6 cellular contexts compared by ENCODE assay signal in the genomic region with DNA sequence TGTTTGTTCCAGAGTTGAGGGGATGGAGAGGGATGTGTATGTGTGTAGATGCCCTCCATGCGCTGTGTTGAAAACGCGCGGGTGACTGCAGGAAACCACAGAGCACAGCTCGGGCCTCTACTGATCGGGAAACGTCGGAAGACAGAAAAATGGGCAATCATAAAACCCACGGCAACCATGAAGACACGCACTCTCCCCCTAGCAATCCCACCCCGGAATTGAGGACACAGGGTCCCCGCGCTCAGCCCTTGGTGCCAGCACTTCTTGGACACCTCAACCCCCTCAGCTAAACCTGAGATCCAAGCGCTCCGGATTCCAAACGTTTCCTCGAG. TPM values are rescaled to one million over a fixed set of nuclear protein-coding genes. Genes with fewer than 3 reads are reported as not detected.
DNase-seq lines count a peak whose midpoint lies in the region; ATAC-seq and TF ChIP-seq lines count a peak whose summit lies in the region.

No MANE protein-coding gene starts in this region.

- peaks cover 32 to 48% (median 38%) of the 10 kb centered on the region in 4 donors for H3K4me1 ChIP-seq in upper lobe of left lung

- H3K27ac ChIP-seq in RWPE1 = peak overlapping the region; percentile 94
- H3K27ac ChIP-seq in upper lobe of left lung = peak overlapping the region; percentile 84 to 92 (median 90)

- TF ChIP-seq POLR2A in upper lobe of left lung (IDR thresholded peaks at IDR 0.05) = no peak

- ATAC-seq in GM21447 (IDR thresholded peaks at IDR 0.05; ENCODE audit: unreplicated experiment) = peak; percentile 6
- ATAC-seq in left cardiac atrium = peak; percentile 32 to 41
- ATAC-seq in upper lobe of left lung (ENCODE audit: low FRiP score in 2 of 2) = peak; percentile 59 to 67

- H3K9me3 ChIP-seq in upper lobe of left lung = no peaks in the 10 kb centered on the region

- peaks cover 8 to 31% (median 10%) of the 10 kb centered on the region in 4 donors for H3K36me3 ChIP-seq in upper lobe of left lung

- 0 to 1% methylated on average over 13 to 15 of the region's 17 CpGs for WGBS in upper lobe of left lung, 2 donors

- POLR2A ChIA-PET in RWPE1 (lab: Yijun Ruan, JAX; ENCODE audit: low non-redundant PET) = interaction anchor here (0.9 to 1.5 kb wide), 2 partner anchors 49 to 97 kb away, joined by 4 to 7 read pairs; a partner anchor contains a TSS

- TF ChIP-seq EP300 in upper lobe of left lung (IDR thresholded peaks at IDR 0.05) = no peak

- H3K27me3 ChIP-seq in upper lobe of left lung = no peaks in the 10 kb centered on the region

- CTCF ChIA-PET in RWPE1 (lab: Yijun Ruan, JAX) = interaction anchor here (0.6 kb wide), 1 partner anchor 529 kb away, joined by 4 read pairs; no protein-coding TSS in a partner anchor

- DNase-seq in RWPE1 (ENCODE audit: low spot score) (no peak), left cardiac atrium (no peak), upper lobe of left lung (no peak), NCI-H526 treated with DMSO at 0.1 percent for 48 hours (lab: John Stamatoyannopoulos, UW) (no peak)
- no peak for DNase-seq in activated CD8-positive, alpha-beta memory T cell treated with anti-CD3 and anti-CD28 coated beads for 24 hours

- intact Hi-C loops in left cardiac atrium (cut with DNase I) = no loop called here

- no peak for TF ChIP-seq CTCF in RWPE1 (conservative IDR thresholded peaks at IDR 0.05; ENCODE audit: low read depth)
- TF ChIP-seq CTCF in upper lobe of left lung (IDR thresholded peaks at IDR 0.05) = no peak

- H3K4me3 ChIP-seq in upper lobe of left lung = peak overlapping the region; percentile 37 to 89 (median 77)

RNA-seq across cellular contexts. Expression of a gene that starts 0.2 kb away (rescaled TPM):
- total RNA-seq in left cardiac atrium = 1 to 10 TPM; 6.2 to 7.0 TPM
- 10 to 100 TPM in 1 of 6 donors, 1 to 10 TPM in 5; 5.0 to 12.6 (median 6.7) TPM for total RNA-seq in upper lobe of left lung

RNA-seq across cellular contexts. Expression of a gene that starts 0.8 kb away (rescaled TPM):
- total RNA-seq in left cardiac atrium = 1 to 10 TPM; 4.0 to 4.1 TPM
- 10 to 100 TPM in 1 of 6 donors, 1 to 10 TPM in 5; 3.6 to 19.9 (median 6.8) TPM for total RNA-seq in upper lobe of left lung

RNA-seq across cellular contexts. Expression of a gene that starts 6.1 kb away (rescaled TPM):
- 10 to 100 TPM in 1 of 2 donors, 1 to 10 TPM in 1; 6.6 to 10.0 TPM for total RNA-seq in left cardiac atrium
- total RNA-seq in upper lobe of left lung = 10 to 100 TPM in 3 of 6 donors, 1 to 10 TPM in 3; 5.7 to 16.0 (median 10.0) TPM

RNA-seq across cellular contexts. Expression of a gene that starts 6.2 kb away (rescaled TPM):
- total RNA-seq in left cardiac atrium (10 to 100 TPM; 33.9 to 41.1 TPM), upper lobe of left lung (10 to 100 TPM; 16.8 to 42.0 (median 30.6) TPM)

RNA-seq across cellular contexts. Expression of a gene that starts 7.6 kb away (rescaled TPM):
- 10 to 100 TPM; 70.7 to 71.8 TPM for total RNA-seq in left cardiac atrium
- 100 to 1,000 TPM; 104 to 186 (median 128) TPM for total RNA-seq in upper lobe of left lung

Comparison
In these comparisons a context has a peak if more than half of its experiments do, and no peak if none do; other contexts are left out.
1. ATAC-seq: peak in every context shown above with its lines; median percentile 63 in upper lobe of left lung; 36 in left cardiac atrium; 6 in GM21447.